In genomic region chr1:204445860-204446412, GRCh38 we compare ENCODE assay signal across 8 cellular contexts. TPM values are rescaled to one million over a fixed set of nuclear protein-coding genes. Genes with fewer than 3 reads are reported as not detected.
DNase-seq lines count a peak whose midpoint lies in the region; ATAC-seq and TF ChIP-seq lines count a peak whose summit lies in the region.

No MANE protein-coding gene starts in this region.

- no peak for DNase-seq in AG04449 (ENCODE audit: low read depth, low spot score)
- DNase-seq in NCI-H2107 (lab: John Stamatoyannopoulos, UW): peak; percentile 44
- DNase-seq in activated CD8-positive, alpha-beta memory T cell treated with anti-CD3 and anti-CD28 coated beads, Interleukin-2, amount 10 ng/mL, durations not matched to agents 7 days and 5 days: peak; percentile 73
- no peak for DNase-seq in fibroblast of pulmonary artery (ENCODE audit: low read depth)
- DNase-seq in stimulated activated CD4-positive, alpha-beta T cell treated with anti-CD3 and anti-CD28 coated beads, TNF-alpha, amount 100 ng/mL, for 1 hour (ENCODE audit: low read depth in 3 of 3, low spot score in 1 of 3): peak in 2 of 3 donors; percentile 15 to 38

- peaks cover 32% of the 10 kb centered on the region for H3K4me1 Mint-ChIP-seq in activated CD8-positive, alpha-beta memory T cell treated with anti-CD3 and anti-CD28 coated beads, Interleukin-2, amount 10 ng/mL, durations not matched to agents 7 days and 5 days

- TF ChIP-seq CTCF in AG04449 (IDR thresholded peaks at IDR 0.05; ENCODE audit: insufficient read depth, low read length, missing control alignments): peak; percentile 78
- peak; percentile 81 for TF ChIP-seq CTCF in GM12874 (IDR thresholded peaks at IDR 0.05; ENCODE audit: insufficient read depth, low read depth, low read length)
- peak; percentile 55 for TF ChIP-seq CTCF in fibroblast of pulmonary artery (IDR thresholded peaks at IDR 0.05; ENCODE audit: low read length, missing control alignments)

- H3K4me3 Mint-ChIP-seq in activated CD8-positive, alpha-beta memory T cell treated with anti-CD3 and anti-CD28 coated beads, Interleukin-2, amount 10 ng/mL, durations not matched to agents 7 days and 5 days: no peak overlapping the region

- peaks cover 8% of the 10 kb centered on the region for H3K36me3 Mint-ChIP-seq in activated CD8-positive, alpha-beta memory T cell treated with anti-CD3 and anti-CD28 coated beads, Interleukin-2, amount 10 ng/mL, durations not matched to agents 7 days and 5 days

- no peaks in the 10 kb centered on the region for H3K27me3 Mint-ChIP-seq in activated CD8-positive, alpha-beta memory T cell treated with anti-CD3 and anti-CD28 coated beads, Interleukin-2, amount 10 ng/mL, durations not matched to agents 7 days and 5 days

- CTCF ChIA-PET in AG04449 (lab: Yijun Ruan, JAX): interaction anchor here (0.9 to 30.9 kb wide), 21 partner anchors 12 to 365 kb away, joined by 3 to 1052 read pairs (median 7); partner anchors contain the start of gene PIK3C2B
- CTCF ChIA-PET in activated CD8-positive, alpha-beta memory T cell treated with anti-CD3 and anti-CD28 coated beads, Interleukin-2, amount 10 ng/mL, durations not matched to agents 7 days and 5 days (lab: Charles Lee): interaction anchor here (0.9 to 27.6 kb wide), 20 partner anchors 12 to 361 kb away, joined by 3 to 918 read pairs (median 5); partner anchors contain the start of gene PIK3C2B

- ATAC-seq in activated CD8-positive, alpha-beta memory T cell treated with anti-CD3 and anti-CD28 coated beads, Interleukin-2, amount 10 ng/mL, durations not matched to agents 7 days and 5 days: peak; percentile 46
- ATAC-seq in GM19452 (IDR thresholded peaks at IDR 0.05; ENCODE audit: unreplicated experiment) (no peak), GM18519 (IDR thresholded peaks at IDR 0.05; ENCODE audit: low FRiP score, unreplicated experiment) (no peak)

- H3K27ac Mint-ChIP-seq in activated CD8-positive, alpha-beta memory T cell treated with anti-CD3 and anti-CD28 coated beads, Interleukin-2, amount 10 ng/mL, durations not matched to agents 7 days and 5 days: no peak overlapping the region

- H3K4me3 ChIP-seq in AG04449 (ENCODE audit: low read depth, low read length): no peak overlapping the region
- H3K4me3 ChIP-seq in fibroblast of pulmonary artery (replicated peaks; ENCODE audit: low read depth, low read length): no peak overlapping the region

- H3K9me3 Mint-ChIP-seq in activated CD8-positive, alpha-beta memory T cell treated with anti-CD3 and anti-CD28 coated beads, Interleukin-2, amount 10 ng/mL, durations not matched to agents 7 days and 5 days (ENCODE audit: low read depth): no peaks in the 10 kb centered on the region

- POLR2A ChIA-PET in AG04449 (lab: Yijun Ruan, JAX): interaction anchor here (1.2 kb wide), 1 partner anchor 48 kb away, joined by 3 read pairs; no protein-coding TSS in a partner anchor

RNA-seq across cellular contexts. Expression of gene PPP1R15B, which starts 34.3 kb away (rescaled TPM):
- 10 to 100 TPM; 75.5 to 81.7 TPM for total RNA-seq in activated CD8-positive, alpha-beta memory T cell treated with anti-CD3 and anti-CD28 coated beads, Interleukin-2, amount 10 ng/mL, durations not matched to agents 7 days and 5 days

RNA-seq across cellular contexts. Expression of gene PIK3C2B, which starts 48.7 kb away (rescaled TPM):
- total RNA-seq in activated CD8-positive, alpha-beta memory T cell treated with anti-CD3 and anti-CD28 coated beads, Interleukin-2, amount 10 ng/mL, durations not matched to agents 7 days and 5 days: 10 to 100 TPM; 21.6 to 26.0 TPM

Comparison
In these comparisons a context has a peak if more than half of its experiments do, and no peak if none do; other contexts are left out.
1. DNase-seq: peak in NCI-H2107 (single experiment), activated CD8-positive, alpha-beta memory T cell treated with anti-CD3 and anti-CD28 coated beads, Interleukin-2, amount 10 ng/mL, durations not matched to agents 7 days and 5 days (single experiment) and stimulated activated CD4-positive, alpha-beta T cell treated with anti-CD3 and anti-CD28 coated beads, TNF-alpha, amount 100 ng/mL, for 1 hour (2 of 3); none in AG04449 (single experiment) and fibroblast of pulmonary artery (single experiment).
2. Peak in every context shown above with its lines, with median percentiles within 50 percentile points of each other: CTCF ChIP-seq.